In the genomic region with DNA sequence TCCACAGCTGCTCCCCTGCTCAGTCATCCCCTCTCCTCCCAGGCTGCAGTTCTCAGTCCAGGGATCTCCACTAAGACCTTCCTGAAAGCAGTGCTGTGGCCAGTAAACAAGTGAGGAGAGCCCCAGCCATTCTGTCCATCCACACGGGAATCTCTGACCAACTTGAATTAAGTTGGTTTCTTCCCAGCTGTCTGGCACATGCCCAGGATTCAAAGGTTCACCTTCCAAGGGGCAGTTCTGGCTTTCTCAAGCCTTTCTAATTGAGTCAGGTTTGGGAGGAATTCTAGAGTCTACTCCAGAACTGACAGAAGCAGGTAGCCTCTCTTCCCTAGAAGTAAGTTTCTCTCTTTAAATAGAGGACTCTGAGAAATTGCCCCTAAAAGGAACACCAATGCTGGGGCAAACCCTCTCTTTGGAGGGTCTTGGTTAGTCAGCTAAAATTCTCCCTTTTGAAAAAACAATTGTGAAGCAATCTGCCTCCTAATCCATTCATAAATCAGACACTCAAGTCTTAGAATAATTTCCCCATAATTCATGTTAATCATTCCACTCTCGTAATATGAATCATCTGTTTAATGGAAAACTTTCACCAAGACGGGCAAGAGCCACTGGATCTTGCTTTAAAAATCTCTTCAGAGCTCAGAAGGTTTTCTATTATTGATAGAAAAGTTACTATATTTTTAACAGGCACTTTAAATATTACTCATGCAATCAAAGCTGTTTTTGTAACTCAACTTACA, we compare ENCODE assay signal across 15 cellular contexts.
"Had no signal": no experiment of that assay in that cellular context is flagged by ENCODE, and none has a peak within 500 bp of the region (broad histone marks: within the 10 kb centered on the region; RNA-seq: fewer than 3 reads in every experiment).

No MANE protein-coding gene starts in this region.

- H3K4me1 Mint-ChIP-seq: activated CD4-positive, alpha-beta T cell treated with anti-CD3 and anti-CD28 coated beads, Interleukin-2, amount 10 ng/mL, durations not matched to agents 24 days and 14 days; endodermal cell had no signal

- H3K9me3 Mint-ChIP-seq: activated CD4-positive, alpha-beta T cell treated with anti-CD3 and anti-CD28 coated beads, Interleukin-2, amount 10 ng/mL, durations not matched to agents 24 days and 14 days; endodermal cell; naive thymus-derived CD8-positive, alpha-beta T cell; stimulated activated naive CD8-positive, alpha-beta T cell treated with anti-CD3 and anti-CD28 coated beads, Interleukin-15, Interleukin-2, amounts not matched to agents 100 ng/mL and 50 ng/mL, for 24 hours had no signal

- H3K4me3 Mint-ChIP-seq: activated CD4-positive, alpha-beta T cell treated with anti-CD3 and anti-CD28 coated beads, Interleukin-2, amount 10 ng/mL, durations not matched to agents 24 days and 14 days; endodermal cell; naive thymus-derived CD8-positive, alpha-beta T cell; stimulated activated naive CD8-positive, alpha-beta T cell treated with anti-CD3 and anti-CD28 coated beads, Interleukin-15, Interleukin-2, amounts not matched to agents 100 ng/mL and 50 ng/mL, for 24 hours had no signal

- H3K4me1 ChIP-seq: ascending aorta, upper lobe of left lung had no signal

- H3K27ac Mint-ChIP-seq: activated CD4-positive, alpha-beta T cell treated with anti-CD3 and anti-CD28 coated beads, Interleukin-2, amount 10 ng/mL, durations not matched to agents 24 days and 14 days; endodermal cell; naive thymus-derived CD8-positive, alpha-beta T cell; progenitor cell of endocrine pancreas; stimulated activated naive CD8-positive, alpha-beta T cell treated with anti-CD3 and anti-CD28 coated beads, Interleukin-15, Interleukin-2, amounts not matched to agents 100 ng/mL and 50 ng/mL, for 24 hours had no signal

- H3K27me3 Mint-ChIP-seq: activated CD4-positive, alpha-beta T cell treated with anti-CD3 and anti-CD28 coated beads, Interleukin-2, amount 10 ng/mL, durations not matched to agents 24 days and 14 days had no signal

- H3K27ac ChIP-seq: ascending aorta, upper lobe of left lung had no signal

- ATAC-seq: naive thymus-derived CD8-positive, alpha-beta T cell; right cardiac atrium had no signal

- H3K4me2 ChIP-seq: smooth muscle cell had no signal

- H3K4me3 ChIP-seq: ascending aorta, smooth muscle cell, upper lobe of left lung had no signal

- H3K36me3 Mint-ChIP-seq: naive thymus-derived CD8-positive, alpha-beta T cell had no signal

- H3K9me3 ChIP-seq: ascending aorta, upper lobe of left lung had no signal

- DNase-seq: activated CD4-positive, alpha-beta T cell treated with anti-CD3 and anti-CD28 coated beads, Interleukin-2, amount 10 ng/mL, durations not matched to agents 24 days and 14 days; activated CD4-positive, CD25-positive, alpha-beta regulatory T cell; activated naive CD4-positive, alpha-beta T cell; activated T-cell treated with anti-CD3 and anti-CD28 coated beads for 4 hours; endodermal cell; erythroblast; mesenchymal stem cell; naive thymus-derived CD8-positive, alpha-beta T cell; right cardiac atrium; SW 1271; upper lobe of left lung had no signal
